ENCODE assay signal across 8 cellular contexts in genomic region chrX:78886550-78886949, GRCh38. TPM values are rescaled to one million over a fixed set of nuclear protein-coding genes. Genes with fewer than 3 reads are reported as not detected.
DNase-seq lines count a peak whose midpoint lies in the region; FAIRE-seq and TF ChIP-seq lines count a peak whose summit lies in the region.
"Had no signal": no experiment of that assay in that cellular context is flagged by ENCODE, and none has a peak within 500 bp of the region (broad histone marks: within the 10 kb centered on the region; RNA-seq: fewer than 3 reads in every experiment).

No MANE protein-coding gene starts in this region.

- POLR2A ChIA-PET in GM10248 (lab: Yijun Ruan, JAX) = no interaction called here

- no peaks in the 10 kb centered on the region for H3K4me1 Mint-ChIP-seq in osteocyte (ENCODE audit: unreplicated experiment)
- H3K4me1 Mint-ChIP-seq in activated naive CD4-positive, alpha-beta T cell treated with anti-CD3 and anti-CD28 coated beads, Interleukin-2, amount 10 ng/mL, durations not matched to agents 7 days and 5 days = peaks cover 3% of the 10 kb centered on the region

- H3K4me3 Mint-ChIP-seq in osteocyte (ENCODE audit: unreplicated experiment) = no peak overlapping the region
- H3K4me3 Mint-ChIP-seq in activated naive CD4-positive, alpha-beta T cell treated with anti-CD3 and anti-CD28 coated beads, Interleukin-2, amount 10 ng/mL, durations not matched to agents 7 days and 5 days = no peak overlapping the region

- TF ChIP-seq CTCF in GM10248 (IDR thresholded peaks at IDR 0.05; ENCODE audit: control extremely low read depth, extremely low read depth, low read depth, missing control alignments) = peak; percentile 30
- peak; percentile 8 for TF ChIP-seq CTCF in bronchial epithelial cell (IDR thresholded peaks at IDR 0.05; ENCODE audit: insufficient read depth, low read length, severe bottlenecking)
- peak; percentile 59 for TF ChIP-seq CTCF in osteocyte (IDR thresholded peaks at IDR 0.05)

- H3K4me3 ChIP-seq in bronchial epithelial cell (ENCODE audit: low read depth, low read length) = no peak overlapping the region

- no peaks in the 10 kb centered on the region for H3K36me3 Mint-ChIP-seq in osteocyte (ENCODE audit: unreplicated experiment)
- no peaks in the 10 kb centered on the region for H3K36me3 Mint-ChIP-seq in activated naive CD4-positive, alpha-beta T cell treated with anti-CD3 and anti-CD28 coated beads, Interleukin-2, amount 10 ng/mL, durations not matched to agents 7 days and 5 days

- peaks cover 7% of the 10 kb centered on the region for H3K9me3 Mint-ChIP-seq in osteocyte (ENCODE audit: unreplicated experiment)
- H3K9me3 Mint-ChIP-seq in activated naive CD4-positive, alpha-beta T cell treated with anti-CD3 and anti-CD28 coated beads, Interleukin-2, amount 10 ng/mL, durations not matched to agents 7 days and 5 days = no peaks in the 10 kb centered on the region

- CTCF ChIA-PET in GM10248 (lab: Yijun Ruan, JAX) = interaction anchor here (1.0 to 1.6 kb wide), 2 partner anchors 10 to 17 kb away, joined by 3 to 4 read pairs; no protein-coding TSS in a partner anchor
- CTCF ChIA-PET in activated naive CD4-positive, alpha-beta T cell treated with anti-CD3 and anti-CD28 coated beads, Interleukin-2, amount 10 ng/mL, durations not matched to agents 7 days and 5 days (lab: Charles Lee) = interaction anchor here (0.5 to 1.3 kb wide), 5 partner anchors 134 to 557 kb away, joined by 3 to 6 read pairs (median 3); no protein-coding TSS in a partner anchor

- H3K27me3 Mint-ChIP-seq in osteocyte (ENCODE audit: unreplicated experiment) = no peaks in the 10 kb centered on the region
- H3K27me3 Mint-ChIP-seq in activated naive CD4-positive, alpha-beta T cell treated with anti-CD3 and anti-CD28 coated beads, Interleukin-2, amount 10 ng/mL, durations not matched to agents 7 days and 5 days = no peaks in the 10 kb centered on the region

- no peaks in the 10 kb centered on the region for H3K27me3 ChIP-seq in bronchial epithelial cell (ENCODE audit: control insufficient read depth, insufficient read depth, low read length)

- intact Hi-C loops in head of caudate nucleus (cut with DNase I) = no loop called here

- DNase-seq in GM10248 (ENCODE audit: extremely low spot score) (peak; percentile 20), HT-29 (ENCODE audit: low spot score) (peak; percentile 31), bronchial epithelial cell (ENCODE audit: low read depth) (peak; percentile 0), osteocyte (ENCODE audit: extremely low spot score, unreplicated experiment) (no peak), head of caudate nucleus (no peak), ecto neural progenitor cell (ENCODE audit: low spot score) (no peak)
- DNase-seq in activated naive CD4-positive, alpha-beta T cell treated with anti-CD3 and anti-CD28 coated beads, Interleukin-2, amount 10 ng/mL, durations not matched to agents 7 days and 5 days = no peak

- no peak overlapping the region for H3K27ac Mint-ChIP-seq in osteocyte (ENCODE audit: unreplicated experiment)
- no peak overlapping the region for H3K27ac Mint-ChIP-seq in activated naive CD4-positive, alpha-beta T cell treated with anti-CD3 and anti-CD28 coated beads, Interleukin-2, amount 10 ng/mL, durations not matched to agents 7 days and 5 days

- FAIRE-seq in bronchial epithelial cell (lab: Jason Lieb, UNC) = no peak
- FAIRE-seq: endometrium had no signal

- no peaks in the 10 kb centered on the region for H3K36me3 ChIP-seq in bronchial epithelial cell (ENCODE audit: control insufficient read depth, insufficient read depth, low read length)

RNA-seq across cellular contexts. Expression of gene P2RY10, which starts 58.6 kb away (rescaled TPM):
- not detected in 2 replicates for total RNA-seq in HT-29 (2014; rRNA removed; shearing (Covaris generic))
- not detected in 2 replicates for total RNA-seq in bronchial epithelial cell
- total RNA-seq in osteocyte = not detected in 2 replicates

Comparison
In these comparisons a context has a peak if more than half of its experiments do, and no peak if none do; other contexts are left out.
1. DNase-seq: peak in GM10248 (single experiment), HT-29 (single experiment) and bronchial epithelial cell (single experiment); none in osteocyte (single experiment), activated naive CD4-positive, alpha-beta T cell treated with anti-CD3 and anti-CD28 coated beads, Interleukin-2, amount 10 ng/mL, durations not matched to agents 7 days and 5 days (single experiment), head of caudate nucleus (0 of 42) and ecto neural progenitor cell (single experiment).
2. CTCF ChIP-seq: peak in every context shown above with its lines; median percentile 59 in osteocyte; 30 in GM10248; 8 in bronchial epithelial cell.